1 cellular context compared by ENCODE assay signal in genomic region chrX:154802838-154803410, GRCh38.
TF ChIP-seq lines count a peak whose summit lies in the region.

No MANE protein-coding gene starts in this region.

TF ChIP-seq in IMR-90, 13 proteins besides CTCF, POLR2A, EP300 and RAD21:
- TF ChIP-seq SMC3 (IDR thresholded peaks at IDR 0.05; ENCODE audit: low read depth, low read length), result no peak
- TF ChIP-seq, protein P1, sequence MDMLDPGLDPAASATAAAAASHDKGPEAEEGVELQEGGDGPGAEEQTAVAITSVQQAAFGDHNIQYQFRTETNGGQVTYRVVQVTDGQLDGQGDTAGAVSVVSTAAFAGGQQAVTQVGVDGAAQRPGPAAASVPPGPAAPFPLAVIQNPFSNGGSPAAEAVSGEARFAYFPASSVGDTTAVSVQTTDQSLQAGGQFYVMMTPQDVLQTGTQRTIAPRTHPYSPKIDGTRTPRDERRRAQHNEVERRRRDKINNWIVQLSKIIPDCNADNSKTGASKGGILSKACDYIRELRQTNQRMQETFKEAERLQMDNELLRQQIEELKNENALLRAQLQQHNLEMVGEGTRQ (IDR thresholded peaks at IDR 0.05; ENCODE audit: low read depth, low read length), result no peak
- no peak for TF ChIP-seq MAFK (IDR thresholded peaks at IDR 0.05; ENCODE audit: low read depth, low read length)
- TF ChIP-seq MAZ (IDR thresholded peaks at IDR 0.05; ENCODE audit: borderline replicate concordance, low read depth, low read length), result no peak
- TF ChIP-seq RFX5 (IDR thresholded peaks at IDR 0.05; ENCODE audit: low read depth, low read length), result no peak
